In the genomic region with DNA sequence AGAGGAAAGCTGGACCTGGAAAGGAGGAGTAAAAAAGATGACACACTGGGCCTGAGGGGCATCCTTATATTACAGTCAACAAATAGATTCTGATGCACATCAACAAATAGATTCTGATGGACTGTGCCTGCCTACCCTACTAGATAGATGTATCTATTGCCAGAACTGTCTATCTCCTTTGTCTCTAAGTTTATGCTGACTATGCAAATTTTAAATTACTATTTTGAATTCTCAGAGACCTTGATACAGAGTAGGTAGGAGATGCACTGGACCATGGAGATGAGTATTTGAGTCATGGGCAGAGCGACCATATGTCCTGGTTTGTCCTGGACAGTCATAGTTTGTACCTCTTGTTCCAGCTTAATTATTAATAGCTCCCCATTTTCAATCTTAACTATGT, we compare ENCODE assay signal across 20 cellular contexts.
DNase-seq lines count a peak whose midpoint lies in the region; ATAC-seq, FAIRE-seq and TF ChIP-seq lines count a peak whose summit lies in the region.
"Had no signal": no experiment of that assay in that cellular context is flagged by ENCODE, and none has a peak within 500 bp of the region (broad histone marks: within the 10 kb centered on the region; RNA-seq: fewer than 3 reads in every experiment).

No MANE protein-coding gene starts in this region.

- H3K36me3 ChIP-seq in HepG2 (replicated peaks in 1 of 2; ENCODE audit: control insufficient read depth in 1 of 2, insufficient read depth in 2 of 2, low read length in 2 of 2) (no peaks in the 10 kb centered on the region), right lobe of liver (no peaks in the 10 kb centered on the region)
- H3K36me3 ChIP-seq: BLaER1 had no signal

- TF ChIP-seq CTCF in HepG2 (CRISPR knock-in tag; IDR thresholded peaks at IDR 0.05) (no peak), right lobe of liver (IDR thresholded peaks at IDR 0.05) (no peak)

- H3K27me3 ChIP-seq in HepG2 (ENCODE audit: control insufficient read depth in 1 of 2, insufficient read depth in 2 of 2, low read length in 2 of 2) (no peaks in the 10 kb centered on the region), right lobe of liver (no peaks in the 10 kb centered on the region)

- no peak overlapping the region for H3K4me2 ChIP-seq in HepG2 (ENCODE audit: low read depth, low read length)
- H3K4me2 ChIP-seq: BLaER1 had no signal

- H2AFZ ChIP-seq in HepG2 (ENCODE audit: low read length), result no peak overlapping the region

- no peaks in the 10 kb centered on the region for H4K20me1 ChIP-seq in HepG2 (ENCODE audit: insufficient read depth, low read length)
- H4K20me1 ChIP-seq: BLaER1 had no signal

- POLR2A ChIA-PET in HepG2 (lab: Yijun Ruan, JAX), result no interaction called here

- TF ChIP-seq RAD21 in HepG2 (CRISPR knock-in tag; IDR thresholded peaks at IDR 0.05), result no peak

- in situ Hi-C loops in HepG2 (cut with HindIII; ENCODE audit: extremely low pct_ligation_motif_present, low pct_unique_long_range_greater_than_20kb), result no loop called here

- 0% methylated on average over 1 of the region's 1 CpG for WGBS in HepG2 (ENCODE audit: low lambda C conversion rate)
- WGBS in right lobe of liver (ENCODE audit: insufficient coverage, low coverage, low lambda C conversion rate, missing lambda C conversion rate), result 80% methylated on average over 1 of the region's 1 CpG

- H3K4me3 ChIP-seq in HepG2 (replicated peaks in 1 of 3; ENCODE audit: insufficient read depth in 1 of 3, low read depth in 2 of 3, low read length in 3 of 3) (no peak overlapping the region), right lobe of liver (no peak overlapping the region)
- H3K4me3 ChIP-seq: BLaER1 had no signal

- H3K79me2 ChIP-seq in HepG2 (ENCODE audit: insufficient read depth, low read length), result no peaks in the 10 kb centered on the region

- TF ChIP-seq POLR2A in HepG2 (IDR thresholded peaks at IDR 0.05; ENCODE audit: insufficient read depth in 1 of 2, low read depth in 2 of 2, low read length in 2 of 2) (no peak), right lobe of liver (IDR thresholded peaks at IDR 0.05) (no peak)

- ATAC-seq in HepG2, result no peak
- no peak for ATAC-seq in right lobe of liver
- ATAC-seq in GM18868 (IDR thresholded peaks at IDR 0.05; ENCODE audit: unreplicated experiment), result no peak
- no peak for ATAC-seq in HG03139 (IDR thresholded peaks at IDR 0.05; ENCODE audit: unreplicated experiment)
- ATAC-seq: CD8-positive, alpha-beta T cell had no signal

- FAIRE-seq in HepG2 (lab: Jason Lieb, UNC), result no peak
- peak; percentile 80 for FAIRE-seq in RCC 7860 (lab: Jason Lieb, UNC)
- FAIRE-seq: G401.6, GM12892 had no signal

- no peaks in the 10 kb centered on the region for H3K4me1 ChIP-seq in HepG2 (ENCODE audit: insufficient read depth, low read length)
- H3K4me1 ChIP-seq in right lobe of liver, result no peaks in the 10 kb centered on the region
- H3K4me1 ChIP-seq: BLaER1, Caco-2 had no signal

- H3K9ac ChIP-seq in HepG2 (ENCODE audit: insufficient read depth, low read depth, low read length), result no peak overlapping the region
- H3K9ac ChIP-seq: BLaER1 had no signal

- no TSS peak for BruUV-seq in HepG2 (replicated peaks; lab: Mats Ljungman, UMichigan)

- TF ChIP-seq EP300 in HepG2 (IDR thresholded peaks at IDR 0.05; ENCODE audit: low read depth in 2 of 2, low read length in 2 of 2) (no peak), HepG2 (CRISPR knock-in tag; IDR thresholded peaks at IDR 0.05; ENCODE audit: borderline replicate concordance) (no peak)

- H3K27ac ChIP-seq in HepG2 (ENCODE audit: extremely low read length, insufficient read depth, low read length), result no peak overlapping the region
- no peak overlapping the region for H3K27ac ChIP-seq in right lobe of liver
- H3K27ac ChIP-seq: BLaER1, C4-2B had no signal

- CTCF ChIA-PET in HepG2 (lab: Yijun Ruan, JAX; ENCODE audit: low intra/inter-chr PET ratio, low total read pairs), result no interaction called here

- intact Hi-C loops in HepG2 (cut with micrococcal nuclease; ENCODE audit: unreplicated experiment), result no loop called here
- intact Hi-C loops in right lobe of liver (cut with DNase I), result no loop called here

- H3K9me3 ChIP-seq in HepG2 (ENCODE audit: low read length) (peaks cover 4% of the 10 kb centered on the region; the same call in 1 of the 2 replicates), right lobe of liver (no peaks in the 10 kb centered on the region)
- H3K9me3 ChIP-seq: Caco-2 had no signal

- DNase-seq in HepG2 (ENCODE audit: low spot score) (no peak), right lobe of liver (no peak), RCC 7860 (ENCODE audit: low spot score) (peak; percentile 21), glomerular visceral epithelial cell (ENCODE audit: extremely low spot score) (peak; percentile 3), DMS 273 (lab: John Stamatoyannopoulos, UW; ENCODE audit: unreplicated experiment) (no peak)
- DNase-seq: 8988T; Caco-2; CD4-positive, CD25-positive, alpha-beta regulatory T cell; CD8-positive, alpha-beta T cell; DMS 273 treated with DMSO at 0.1 percent for 48 hours; DND-41; GOT3; H7; HCEC 1CT had no signal

TF ChIP-seq in HepG2, 621 proteins besides CTCF, POLR2A, EP300 and RAD21:
- TF ChIP-seq MZF1 (CRISPR knock-in tag; IDR thresholded peaks at IDR 0.05; ENCODE audit: borderline replicate concordance) (no peak), DMAP1 (CRISPR knock-in tag; IDR thresholded peaks at IDR 0.05) (no peak), MAFF (IDR thresholded peaks at IDR 0.05; ENCODE audit: low read depth, low read length) (peak; percentile 96), ZBTB38 (CRISPR knock-in tag; IDR thresholded peaks at IDR 0.05) (no peak), MAFK (conservative IDR thresholded peaks at IDR 0.05 in 1 of 2, IDR thresholded peaks at IDR 0.05 in 1 of 2; ENCODE audit: low read length in 2 of 2) (peak; percentile 92 to 97), ZNF451 (CRISPR knock-in tag; IDR thresholded peaks at IDR 0.05) (no peak), ZNF274 (CRISPR knock-in tag; IDR thresholded peaks at IDR 0.05) (no peak), ZNF558 (CRISPR knock-in tag; IDR thresholded peaks at IDR 0.05; ENCODE audit: borderline replicate concordance) (no peak), ZHX2 (IDR thresholded peaks at IDR 0.05; ENCODE audit: low read depth) (no peak), ZHX2 (CRISPR knock-in tag; IDR thresholded peaks at IDR 0.05; ENCODE audit: borderline replicate concordance) (no peak)

Comparison
In these comparisons a context has a peak if more than half of its experiments do, and no peak if none do; other contexts are left out.
1. DNase-seq: peak in RCC 7860 (single experiment) and glomerular visceral epithelial cell (single experiment); none in HepG2 (single experiment), right lobe of liver (0 of 3) and DMS 273 (single experiment).